ENCODE assay signal across 1 cellular context in genomic region chr6:166301611-166302529, GRCh38.
TF ChIP-seq lines count a peak whose summit lies in the region.

No MANE protein-coding gene starts in this region.

TF ChIP-seq in HepG2, 621 proteins besides CTCF, POLR2A, EP300 and RAD21 (continued from another document and continues in another):
- TF ChIP-seq FOXO1 (CRISPR knock-in tag; IDR thresholded peaks at IDR 0.05) (peak; percentile 69; the same call in 1 of the 2 replicates), BORCS8-MEF2B (CRISPR knock-in tag; IDR thresholded peaks at IDR 0.05) (no peak), ZFP36L1 (CRISPR knock-in tag; IDR thresholded peaks at IDR 0.05) (no peak), CREB1 (IDR thresholded peaks at IDR 0.05) (no peak), CREB1 (CRISPR knock-in tag; IDR thresholded peaks at IDR 0.05) (peak; percentile 30; the same call in 1 of the 2 replicates), ZBTB14 (CRISPR knock-in tag; IDR thresholded peaks at IDR 0.05) (no peak), ZBTB33 (CRISPR knock-in tag; IDR thresholded peaks at IDR 0.05) (no peak), ZSCAN30 (CRISPR knock-in tag; IDR thresholded peaks at IDR 0.05) (no peak), ZFP37 (CRISPR knock-in tag; IDR thresholded peaks at IDR 0.05; ENCODE audit: borderline replicate concordance) (no peak), TCF12 (IDR thresholded peaks at IDR 0.05) (no peak), TCF12 (CRISPR knock-in tag; IDR thresholded peaks at IDR 0.05) (0 out of 2 replicates have a peak, but pooled peaks have one; percentile 50), DNMT3B (CRISPR knock-in tag; conservative IDR thresholded peaks at IDR 0.05) (no peak), REXO4 (CRISPR knock-in tag; IDR thresholded peaks at IDR 0.05; ENCODE audit: borderline replicate concordance) (no peak), ZNF567 (CRISPR knock-in tag; IDR thresholded peaks at IDR 0.05; ENCODE audit: borderline replicate concordance) (no peak), ZNF629 (CRISPR knock-in tag; conservative IDR thresholded peaks at IDR 0.05) (peak; percentile 69; the same call in 1 of the 2 replicates), ONECUT2 (CRISPR knock-in tag; IDR thresholded peaks at IDR 0.05) (peak; percentile 74), ZNF282 (IDR thresholded peaks at IDR 0.05; ENCODE audit: partially characterized antibody) (no peak), ZFP1 (CRISPR knock-in tag; IDR thresholded peaks at IDR 0.05) (no peak), ELF3 (CRISPR knock-in tag; IDR thresholded peaks at IDR 0.05) (no peak), DNMT1 (CRISPR knock-in tag; IDR thresholded peaks at IDR 0.05) (no peak), ZBTB49 (CRISPR knock-in tag; IDR thresholded peaks at IDR 0.05; ENCODE audit: borderline replicate concordance) (no peak), PAXIP1 (CRISPR knock-in tag; conservative IDR thresholded peaks at IDR 0.05) (peak; percentile 85), TOE1 (CRISPR knock-in tag; IDR thresholded peaks at IDR 0.05) (no peak), CREBL2 (CRISPR knock-in tag; IDR thresholded peaks at IDR 0.05; ENCODE audit: borderline replicate concordance) (no peak), ISL2 (CRISPR knock-in tag; IDR thresholded peaks at IDR 0.05) (0 out of 2 replicates have a peak, but pooled peaks have one; percentile 34), RXRB (CRISPR knock-in tag; IDR thresholded peaks at IDR 0.05; ENCODE audit: borderline replicate concordance) (peak; percentile 78), BCL6 (CRISPR knock-in tag; IDR thresholded peaks at IDR 0.05) (peak; percentile 83), HOXD1 (CRISPR knock-in tag; IDR thresholded peaks at IDR 0.05) (0 out of 2 replicates have a peak, but pooled peaks have one; percentile 43), KLF15 (CRISPR knock-in tag; IDR thresholded peaks at IDR 0.05; ENCODE audit: borderline replicate concordance) (no peak), ATM (IDR thresholded peaks at IDR 0.05; ENCODE audit: borderline replicate concordance) (no peak), ZBTB4 (CRISPR knock-in tag; IDR thresholded peaks at IDR 0.05; ENCODE audit: borderline replicate concordance) (no peak), HHEX (CRISPR knock-in tag; IDR thresholded peaks at IDR 0.05) (peak; percentile 71; the same call in 1 of the 2 replicates), ZGPAT (CRISPR knock-in tag; IDR thresholded peaks at IDR 0.05) (0 out of 2 replicates have a peak, but pooled peaks have one; percentile 19), ZNF652 (CRISPR knock-in tag; IDR thresholded peaks at IDR 0.05; ENCODE audit: borderline replicate concordance, low read depth) (no peak), HDAC2 (CRISPR knock-in tag; IDR thresholded peaks at IDR 0.05) (no peak), ZNF703 (CRISPR knock-in tag; IDR thresholded peaks at IDR 0.05; ENCODE audit: borderline replicate concordance) (no peak), ZNF572 (CRISPR knock-in tag; IDR thresholded peaks at IDR 0.05) (no peak), ZNF512B (CRISPR knock-in tag; IDR thresholded peaks at IDR 0.05; ENCODE audit: borderline replicate concordance) (no peak), ZEB1 (IDR thresholded peaks at IDR 0.05; ENCODE audit: insufficient replicate concordance, low read depth) (peak; percentile 44), RCOR2 (CRISPR knock-in tag; IDR thresholded peaks at IDR 0.05) (peak; percentile 48; the same call in 1 of the 2 replicates), KAT8 (CRISPR knock-in tag; IDR thresholded peaks at IDR 0.05) (no peak), REL (CRISPR knock-in tag; conservative IDR thresholded peaks at IDR 0.05) (no peak), REPIN1 (CRISPR knock-in tag; IDR thresholded peaks at IDR 0.05; ENCODE audit: borderline replicate concordance, low read depth) (0 out of 2 replicates have a peak, but pooled peaks have one; percentile 9), FOXA3 (CRISPR knock-in tag; IDR thresholded peaks at IDR 0.05) (peak; percentile 52; the same call in 1 of the 2 replicates)
